Comparison of ENCODE assay signal across 2 cellular contexts in the genomic region with DNA sequence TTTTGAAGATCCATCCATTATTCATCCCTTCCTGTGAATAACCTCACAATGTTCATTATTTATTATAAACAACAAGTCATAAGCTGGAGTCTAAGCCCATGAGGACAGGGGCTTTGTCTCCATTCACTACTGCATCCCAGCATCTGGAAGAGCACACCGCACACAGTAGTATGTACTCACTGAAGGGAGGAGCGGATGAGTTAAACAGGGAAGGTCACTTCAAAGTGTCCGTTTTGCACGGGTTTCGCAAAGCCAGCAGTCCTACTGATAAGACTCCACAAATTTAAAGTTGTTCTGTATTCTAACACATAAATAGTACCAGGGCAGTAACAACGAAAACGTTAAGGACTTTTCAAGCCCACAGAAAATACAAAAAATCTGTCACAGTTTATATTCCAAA.
TF ChIP-seq lines count a peak whose summit lies in the region.

No MANE protein-coding gene starts in this region.

TF ChIP-seq in HepG2, 621 proteins besides CTCF, POLR2A, EP300 and RAD21 (continued from another document):
- TF ChIP-seq, protein P1, sequence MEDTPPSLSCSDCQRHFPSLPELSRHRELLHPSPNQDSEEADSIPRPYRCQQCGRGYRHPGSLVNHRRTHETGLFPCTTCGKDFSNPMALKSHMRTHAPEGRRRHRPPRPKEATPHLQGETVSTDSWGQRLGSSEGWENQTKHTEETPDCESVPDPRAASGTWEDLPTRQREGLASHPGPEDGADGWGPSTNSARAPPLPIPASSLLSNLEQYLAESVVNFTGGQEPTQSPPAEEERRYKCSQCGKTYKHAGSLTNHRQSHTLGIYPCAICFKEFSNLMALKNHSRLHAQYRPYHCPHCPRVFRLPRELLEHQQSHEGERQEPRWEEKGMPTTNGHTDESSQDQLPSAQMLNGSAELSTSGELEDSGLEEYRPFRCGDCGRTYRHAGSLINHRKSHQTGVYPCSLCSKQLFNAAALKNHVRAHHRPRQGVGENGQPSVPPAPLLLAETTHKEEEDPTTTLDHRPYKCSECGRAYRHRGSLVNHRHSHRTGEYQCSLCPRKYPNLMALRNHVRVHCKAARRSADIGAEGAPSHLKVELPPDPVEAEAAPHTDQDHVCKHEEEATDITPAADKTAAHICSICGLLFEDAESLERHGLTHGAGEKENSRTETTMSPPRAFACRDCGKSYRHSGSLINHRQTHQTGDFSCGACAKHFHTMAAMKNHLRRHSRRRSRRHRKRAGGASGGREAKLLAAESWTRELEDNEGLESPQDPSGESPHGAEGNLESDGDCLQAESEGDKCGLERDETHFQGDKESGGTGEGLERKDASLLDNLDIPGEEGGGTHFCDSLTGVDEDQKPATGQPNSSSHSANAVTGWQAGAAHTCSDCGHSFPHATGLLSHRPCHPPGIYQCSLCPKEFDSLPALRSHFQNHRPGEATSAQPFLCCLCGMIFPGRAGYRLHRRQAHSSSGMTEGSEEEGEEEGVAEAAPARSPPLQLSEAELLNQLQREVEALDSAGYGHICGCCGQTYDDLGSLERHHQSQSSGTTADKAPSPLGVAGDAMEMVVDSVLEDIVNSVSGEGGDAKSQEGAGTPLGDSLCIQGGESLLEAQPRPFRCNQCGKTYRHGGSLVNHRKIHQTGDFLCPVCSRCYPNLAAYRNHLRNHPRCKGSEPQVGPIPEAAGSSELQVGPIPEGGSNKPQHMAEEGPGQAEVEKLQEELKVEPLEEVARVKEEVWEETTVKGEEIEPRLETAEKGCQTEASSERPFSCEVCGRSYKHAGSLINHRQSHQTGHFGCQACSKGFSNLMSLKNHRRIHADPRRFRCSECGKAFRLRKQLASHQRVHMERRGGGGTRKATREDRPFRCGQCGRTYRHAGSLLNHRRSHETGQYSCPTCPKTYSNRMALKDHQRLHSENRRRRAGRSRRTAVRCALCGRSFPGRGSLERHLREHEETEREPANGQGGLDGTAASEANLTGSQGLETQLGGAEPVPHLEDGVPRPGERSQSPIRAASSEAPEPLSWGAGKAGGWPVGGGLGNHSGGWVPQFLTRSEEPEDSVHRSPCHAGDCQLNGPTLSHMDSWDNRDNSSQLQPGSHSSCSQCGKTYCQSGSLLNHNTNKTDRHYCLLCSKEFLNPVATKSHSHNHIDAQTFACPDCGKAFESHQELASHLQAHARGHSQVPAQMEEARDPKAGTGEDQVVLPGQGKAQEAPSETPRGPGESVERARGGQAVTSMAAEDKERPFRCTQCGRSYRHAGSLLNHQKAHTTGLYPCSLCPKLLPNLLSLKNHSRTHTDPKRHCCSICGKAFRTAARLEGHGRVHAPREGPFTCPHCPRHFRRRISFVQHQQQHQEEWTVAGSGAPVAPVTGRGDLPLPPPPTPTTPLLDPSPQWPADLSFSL (CRISPR knock-in tag; IDR thresholded peaks at IDR 0.05): no peak
- TF ChIP-seq ZNF891 (CRISPR knock-in tag; IDR thresholded peaks at IDR 0.05) (no peak), HNF4G (IDR thresholded peaks at IDR 0.05; ENCODE audit: borderline replicate concordance, low read depth, low read length) (no peak), HNF4G (CRISPR knock-in tag; IDR thresholded peaks at IDR 0.05; ENCODE audit: borderline replicate concordance, low read depth) (no peak), SSRP1 (CRISPR knock-in tag; IDR thresholded peaks at IDR 0.05) (no peak), SIN3B (IDR thresholded peaks at IDR 0.05; ENCODE audit: low read length) (no peak), THAP11 (CRISPR knock-in tag; IDR thresholded peaks at IDR 0.05) (no peak), ATF7 (IDR thresholded peaks at IDR 0.05) (no peak), ATF7 (CRISPR knock-in tag; IDR thresholded peaks at IDR 0.05) (no peak), ZNF747 (CRISPR knock-in tag; IDR thresholded peaks at IDR 0.05; ENCODE audit: borderline replicate concordance) (no peak), ZNF816 (CRISPR knock-in tag; IDR thresholded peaks at IDR 0.05; ENCODE audit: borderline replicate concordance) (no peak), ZBTB38 (CRISPR knock-in tag; IDR thresholded peaks at IDR 0.05) (0 out of 2 replicates have a peak, but pooled peaks have one; percentile 38)
- TF ChIP-seq, protein P2, sequence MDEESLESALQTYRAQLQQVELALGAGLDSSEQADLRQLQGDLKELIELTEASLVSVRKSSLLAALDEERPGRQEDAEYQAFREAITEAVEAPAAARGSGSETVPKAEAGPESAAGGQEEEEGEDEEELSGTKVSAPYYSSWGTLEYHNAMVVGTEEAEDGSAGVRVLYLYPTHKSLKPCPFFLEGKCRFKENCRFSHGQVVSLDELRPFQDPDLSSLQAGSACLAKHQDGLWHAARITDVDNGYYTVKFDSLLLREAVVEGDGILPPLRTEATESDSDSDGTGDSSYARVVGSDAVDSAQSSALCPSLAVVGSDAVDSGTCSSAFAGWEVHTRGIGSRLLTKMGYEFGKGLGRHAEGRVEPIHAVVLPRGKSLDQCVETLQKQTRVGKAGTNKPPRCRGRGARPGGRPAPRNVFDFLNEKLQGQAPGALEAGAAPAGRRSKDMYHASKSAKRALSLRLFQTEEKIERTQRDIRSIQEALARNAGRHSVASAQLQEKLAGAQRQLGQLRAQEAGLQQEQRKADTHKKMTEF (CRISPR knock-in tag; IDR thresholded peaks at IDR 0.05): no peak

TF ChIP-seq in SK-N-SH treated with all-trans-retinoic acid at 6 μM for 48 hours, 23 proteins besides CTCF, POLR2A, EP300 and RAD21 (continued from another document):
- TF ChIP-seq ESRRG (CRISPR knock-in tag; IDR thresholded peaks at IDR 0.05) (no peak), ZNF8 (CRISPR knock-in tag; IDR thresholded peaks at IDR 0.05) (no peak), CSDC2 (CRISPR knock-in tag; IDR thresholded peaks at IDR 0.05) (no peak), ZC3H10 (CRISPR knock-in tag; IDR thresholded peaks at IDR 0.05) (no peak)
